1 cellular context compared by ENCODE assay signal in the genomic region with DNA sequence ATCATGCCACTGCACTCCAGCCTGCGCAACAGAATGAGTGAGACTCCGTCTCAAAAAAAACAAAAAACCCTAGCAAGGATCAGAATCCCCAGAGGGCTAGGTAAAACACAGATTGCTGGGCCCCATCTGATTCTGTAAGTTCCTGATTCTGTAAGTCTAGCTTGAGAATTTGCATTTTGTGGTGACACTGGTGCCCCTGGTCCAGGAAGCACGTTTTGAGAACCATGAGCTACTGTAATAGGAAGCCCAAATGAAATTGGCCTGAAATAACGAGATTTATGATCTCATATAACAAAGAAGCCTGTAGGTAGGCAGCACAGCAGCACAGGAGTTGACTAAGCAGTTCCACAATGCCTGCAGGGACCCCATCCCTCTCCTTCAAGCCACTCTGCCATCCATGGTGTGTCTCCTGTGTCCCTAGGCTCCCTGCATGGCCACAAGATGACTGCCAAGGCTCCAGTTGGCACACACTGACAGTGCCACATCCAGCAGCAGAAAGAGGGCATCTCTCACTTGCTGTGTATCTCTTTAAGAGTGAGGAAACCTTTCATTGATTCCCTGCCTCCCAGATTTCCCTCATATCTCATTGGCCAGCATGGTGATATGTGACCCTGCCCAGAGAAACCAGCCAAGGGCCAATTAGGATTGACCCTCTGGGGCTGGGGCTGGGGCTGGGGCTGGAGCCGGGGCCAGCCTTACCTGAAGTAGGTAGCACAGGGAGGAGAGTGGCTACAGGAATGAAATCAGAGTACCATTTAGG.
TF ChIP-seq lines count a peak whose summit lies in the region.

No MANE protein-coding gene starts in this region.

TF ChIP-seq in WTC11, 78 proteins besides CTCF, POLR2A, EP300 and RAD21 (continued from another document):
- TF ChIP-seq, protein P1, sequence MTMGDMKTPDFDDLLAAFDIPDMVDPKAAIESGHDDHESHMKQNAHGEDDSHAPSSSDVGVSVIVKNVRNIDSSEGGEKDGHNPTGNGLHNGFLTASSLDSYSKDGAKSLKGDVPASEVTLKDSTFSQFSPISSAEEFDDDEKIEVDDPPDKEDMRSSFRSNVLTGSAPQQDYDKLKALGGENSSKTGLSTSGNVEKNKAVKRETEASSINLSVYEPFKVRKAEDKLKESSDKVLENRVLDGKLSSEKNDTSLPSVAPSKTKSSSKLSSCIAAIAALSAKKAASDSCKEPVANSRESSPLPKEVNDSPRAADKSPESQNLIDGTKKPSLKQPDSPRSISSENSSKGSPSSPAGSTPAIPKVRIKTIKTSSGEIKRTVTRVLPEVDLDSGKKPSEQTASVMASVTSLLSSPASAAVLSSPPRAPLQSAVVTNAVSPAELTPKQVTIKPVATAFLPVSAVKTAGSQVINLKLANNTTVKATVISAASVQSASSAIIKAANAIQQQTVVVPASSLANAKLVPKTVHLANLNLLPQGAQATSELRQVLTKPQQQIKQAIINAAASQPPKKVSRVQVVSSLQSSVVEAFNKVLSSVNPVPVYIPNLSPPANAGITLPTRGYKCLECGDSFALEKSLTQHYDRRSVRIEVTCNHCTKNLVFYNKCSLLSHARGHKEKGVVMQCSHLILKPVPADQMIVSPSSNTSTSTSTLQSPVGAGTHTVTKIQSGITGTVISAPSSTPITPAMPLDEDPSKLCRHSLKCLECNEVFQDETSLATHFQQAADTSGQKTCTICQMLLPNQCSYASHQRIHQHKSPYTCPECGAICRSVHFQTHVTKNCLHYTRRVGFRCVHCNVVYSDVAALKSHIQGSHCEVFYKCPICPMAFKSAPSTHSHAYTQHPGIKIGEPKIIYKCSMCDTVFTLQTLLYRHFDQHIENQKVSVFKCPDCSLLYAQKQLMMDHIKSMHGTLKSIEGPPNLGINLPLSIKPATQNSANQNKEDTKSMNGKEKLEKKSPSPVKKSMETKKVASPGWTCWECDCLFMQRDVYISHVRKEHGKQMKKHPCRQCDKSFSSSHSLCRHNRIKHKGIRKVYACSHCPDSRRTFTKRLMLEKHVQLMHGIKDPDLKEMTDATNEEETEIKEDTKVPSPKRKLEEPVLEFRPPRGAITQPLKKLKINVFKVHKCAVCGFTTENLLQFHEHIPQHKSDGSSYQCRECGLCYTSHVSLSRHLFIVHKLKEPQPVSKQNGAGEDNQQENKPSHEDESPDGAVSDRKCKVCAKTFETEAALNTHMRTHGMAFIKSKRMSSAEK (CRISPR knock-in tag; IDR thresholded peaks at IDR 0.05; ENCODE audit: borderline replicate concordance), result no peak
- no peak for TF ChIP-seq NR2C2 (CRISPR knock-in tag; IDR thresholded peaks at IDR 0.05)
- TF ChIP-seq, protein P2, sequence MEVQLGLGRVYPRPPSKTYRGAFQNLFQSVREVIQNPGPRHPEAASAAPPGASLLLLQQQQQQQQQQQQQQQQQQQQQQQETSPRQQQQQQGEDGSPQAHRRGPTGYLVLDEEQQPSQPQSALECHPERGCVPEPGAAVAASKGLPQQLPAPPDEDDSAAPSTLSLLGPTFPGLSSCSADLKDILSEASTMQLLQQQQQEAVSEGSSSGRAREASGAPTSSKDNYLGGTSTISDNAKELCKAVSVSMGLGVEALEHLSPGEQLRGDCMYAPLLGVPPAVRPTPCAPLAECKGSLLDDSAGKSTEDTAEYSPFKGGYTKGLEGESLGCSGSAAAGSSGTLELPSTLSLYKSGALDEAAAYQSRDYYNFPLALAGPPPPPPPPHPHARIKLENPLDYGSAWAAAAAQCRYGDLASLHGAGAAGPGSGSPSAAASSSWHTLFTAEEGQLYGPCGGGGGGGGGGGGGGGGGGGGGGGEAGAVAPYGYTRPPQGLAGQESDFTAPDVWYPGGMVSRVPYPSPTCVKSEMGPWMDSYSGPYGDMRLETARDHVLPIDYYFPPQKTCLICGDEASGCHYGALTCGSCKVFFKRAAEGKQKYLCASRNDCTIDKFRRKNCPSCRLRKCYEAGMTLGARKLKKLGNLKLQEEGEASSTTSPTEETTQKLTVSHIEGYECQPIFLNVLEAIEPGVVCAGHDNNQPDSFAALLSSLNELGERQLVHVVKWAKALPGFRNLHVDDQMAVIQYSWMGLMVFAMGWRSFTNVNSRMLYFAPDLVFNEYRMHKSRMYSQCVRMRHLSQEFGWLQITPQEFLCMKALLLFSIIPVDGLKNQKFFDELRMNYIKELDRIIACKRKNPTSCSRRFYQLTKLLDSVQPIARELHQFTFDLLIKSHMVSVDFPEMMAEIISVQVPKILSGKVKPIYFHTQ (CRISPR knock-in tag; IDR thresholded peaks at IDR 0.05), result no peak
- TF ChIP-seq KAT7 (CRISPR knock-in tag; IDR thresholded peaks at IDR 0.05; ENCODE audit: borderline replicate concordance), result no peak
- TF ChIP-seq, protein P3, sequence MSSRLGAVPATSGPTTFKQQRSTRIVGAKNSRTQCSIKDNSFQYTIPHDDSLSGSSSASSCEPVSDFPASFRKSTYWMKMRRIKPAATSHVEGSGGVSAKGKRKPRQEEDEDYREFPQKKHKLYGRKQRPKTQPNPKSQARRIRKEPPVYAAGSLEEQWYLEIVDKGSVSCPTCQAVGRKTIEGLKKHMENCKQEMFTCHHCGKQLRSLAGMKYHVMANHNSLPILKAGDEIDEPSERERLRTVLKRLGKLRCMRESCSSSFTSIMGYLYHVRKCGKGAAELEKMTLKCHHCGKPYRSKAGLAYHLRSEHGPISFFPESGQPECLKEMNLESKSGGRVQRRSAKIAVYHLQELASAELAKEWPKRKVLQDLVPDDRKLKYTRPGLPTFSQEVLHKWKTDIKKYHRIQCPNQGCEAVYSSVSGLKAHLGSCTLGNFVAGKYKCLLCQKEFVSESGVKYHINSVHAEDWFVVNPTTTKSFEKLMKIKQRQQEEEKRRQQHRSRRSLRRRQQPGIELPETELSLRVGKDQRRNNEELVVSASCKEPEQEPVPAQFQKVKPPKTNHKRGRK (CRISPR knock-in tag; IDR thresholded peaks at IDR 0.05; ENCODE audit: borderline replicate concordance), result no peak
- no peak for TF ChIP-seq CBFB (CRISPR knock-in tag; IDR thresholded peaks at IDR 0.05; ENCODE audit: low read depth)
- TF ChIP-seq PRRX2 (CRISPR knock-in tag; IDR thresholded peaks at IDR 0.05), result no peak
